In genomic region chr3:87218560-87218959, GRCh38 we compare ENCODE assay signal across 33 cellular contexts. TPM values are rescaled to one million over a fixed set of nuclear protein-coding genes. Genes with fewer than 3 reads are reported as not detected.
"Had no signal": no experiment of that assay in that cellular context is flagged by ENCODE, and none has a peak within 500 bp of the region (broad histone marks: within the 10 kb centered on the region; RNA-seq: fewer than 3 reads in every experiment).

No MANE protein-coding gene starts in this region.

- H3K9me3 ChIP-seq: adrenal gland, body of pancreas, esophagus muscularis mucosa, gastroesophageal sphincter, heart right ventricle had no signal

- FAIRE-seq: colon had no signal

- H3K27me3 ChIP-seq: adrenal gland, body of pancreas, gastroesophageal sphincter had no signal

- H3K27ac ChIP-seq: adrenal gland, body of pancreas, esophagus muscularis mucosa, gastroesophageal sphincter, heart right ventricle, WERI-Rb-1 had no signal

- ATAC-seq: activated CD4-positive, CD25-positive, alpha-beta regulatory T cell treated with anti-CD3 and anti-CD28 coated beads, Interleukin-2, amount 50 U/mL, for 24 hours; activated CD8-positive, alpha-beta T cell treated with anti-CD3 and anti-CD28 coated beads for 36 hours; activated naive CD8-positive, alpha-beta T cell treated with anti-CD3 and anti-CD28 coated beads, Interleukin-2, amount 50 U/mL, for 24 hours; activated T-cell treated with anti-CD3 and anti-CD28 coated beads, Interleukin-2, amount 50 U/mL, for 4 hours; body of pancreas; effector memory CD8-positive, alpha-beta T cell; gastroesophageal sphincter; heart right ventricle; T-helper 17 cell had no signal

- H3K36me3 ChIP-seq: adrenal gland, esophagus muscularis mucosa, gastroesophageal sphincter, heart right ventricle, WERI-Rb-1 had no signal

- DNase-seq: activated B cell treated with CpG ODN at 0.5 μM for 24 hours; activated CD4-positive, alpha-beta T cell treated with anti-CD3 and anti-CD28 coated beads for 48 hours; activated CD4-positive, alpha-beta T cell treated with anti-CD3 and anti-CD28 coated beads, Interleukin-2, amount 50 U/mL, for 1 hour; activated CD4-positive, alpha-beta T cell treated with anti-CD3 and anti-CD28 coated beads, Interleukin-2, amount 50 U/mL, for 48 hours; activated CD8-positive, alpha-beta memory T cell treated with anti-CD3 and anti-CD28 coated beads for 24 hours; activated CD8-positive, alpha-beta T cell treated with anti-CD3 and anti-CD28 coated beads for 36 hours; activated effector memory CD4-positive, alpha-beta T cell treated with anti-CD3 and anti-CD28 coated beads, Interleukin-2, amount 50 U/mL, for 16 hours; activated naive CD4-positive, alpha-beta T cell treated with anti-CD3 and anti-CD28 coated beads for 36 hours; activated naive CD8-positive, alpha-beta T cell treated with anti-CD3 and anti-CD28 coated beads for 36 hours; activated naive CD8-positive, alpha-beta T cell treated with anti-CD3 and anti-CD28 coated beads, Interleukin-2, amount 50 U/mL, for 24 hours; activated T-cell treated with anti-CD3 and anti-CD28 coated beads, Interleukin-2, amount 50 U/mL, for 4 hours; adrenal gland; amygdala; aorta; body of pancreas; caudate nucleus; cortex of kidney; dermis blood vessel endothelial cell; effector CD4-positive, alpha-beta T cell; effector memory CD8-positive, alpha-beta T cell; erythroblast; foreskin melanocyte; heart right ventricle; T-helper 17 cell; T1000; WERI-Rb-1 had no signal

- H3K4me1 ChIP-seq: adrenal gland, body of pancreas, esophagus muscularis mucosa, gastroesophageal sphincter, heart right ventricle had no signal

- H3K4me3 ChIP-seq: adrenal gland, body of pancreas, esophagus muscularis mucosa, gastroesophageal sphincter, heart right ventricle had no signal

RNA-seq across cellular contexts. Expression of gene POU1F1, which starts 57.8 kb away (rescaled TPM):
- total RNA-seq: activated B cell treated with CpG ODN at 0.5 μM for 24 hours; activated CD8-positive, alpha-beta T cell treated with anti-CD3 and anti-CD28 coated beads for 36 hours; activated naive CD4-positive, alpha-beta T cell treated with anti-CD3 and anti-CD28 coated beads for 36 hours; activated naive CD8-positive, alpha-beta T cell treated with anti-CD3 and anti-CD28 coated beads for 36 hours; activated T-cell treated with anti-CD3 and anti-CD28 coated beads, Interleukin-2, amount 50 U/mL, for 4 hours; activated T-helper 2 cell treated with anti-CD3 and anti-CD28 coated beads, Interferon-gamma antibody, Interleukin-2, Interleukin-4, amounts not matched to agents 10 μg/mL and 5 μg/mL and 100 μg/mL, durations not matched to agents 14 hours and 24 hours and 36 hours; adrenal gland; aorta; body of pancreas; chondrocyte; dermis blood vessel endothelial cell; esophagus muscularis mucosa; gastroesophageal sphincter; glomerular endothelial cell; heart right ventricle; T-helper 17 cell had no signal
- polyA plus RNA-seq: adrenal gland, aorta, heart right ventricle had no signal
